ENCODE assay signal across 36 cellular contexts in the genomic region with DNA sequence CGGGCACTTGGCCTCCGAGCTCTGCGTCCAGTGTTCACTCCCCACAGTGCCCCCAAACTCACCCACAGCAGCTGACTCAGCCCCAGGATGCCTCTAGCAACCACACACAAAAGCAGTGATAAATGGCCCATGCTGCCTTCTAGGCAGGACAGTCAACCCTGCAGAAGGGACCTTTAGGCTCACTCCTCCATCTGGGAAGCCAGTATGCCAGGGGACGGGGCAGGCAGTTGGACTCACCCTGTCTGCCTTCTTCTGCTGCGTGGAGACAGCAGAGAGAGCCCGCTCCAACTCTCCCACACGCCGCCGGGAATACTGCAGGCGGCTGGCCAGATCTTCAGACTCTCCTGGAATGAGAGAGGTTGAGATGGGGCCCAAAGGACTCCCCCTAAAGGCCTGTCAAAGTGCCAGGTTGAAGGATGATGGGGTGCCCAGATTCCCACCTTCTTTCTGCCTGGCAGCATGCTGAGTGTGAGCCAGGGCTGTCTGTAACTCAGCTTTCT.
"Had no signal": no experiment of that assay in that cellular context is flagged by ENCODE, and none has a peak within 500 bp of the region (broad histone marks: within the 10 kb centered on the region; RNA-seq: fewer than 3 reads in every experiment).

No MANE protein-coding gene starts in this region.

- H3K9me3 Mint-ChIP-seq: activated B cell treated with CpG ODN at 0.5 μM for 24 hours; activated CD4-positive, alpha-beta memory T cell treated with anti-CD3 and anti-CD28 coated beads, Interleukin-2, amount 10 ng/mL, durations not matched to agents 7 days and 5 days; activated CD4-positive, alpha-beta T cell treated with anti-CD3 and anti-CD28 coated beads, Interleukin-2, amount 10 ng/mL, durations not matched to agents 7 days and 5 days; activated naive CD8-positive, alpha-beta T cell treated with anti-CD3 and anti-CD28 coated beads for 36 hours; activated naive CD8-positive, alpha-beta T cell treated with anti-CD3 and anti-CD28 coated beads, Interleukin-2, amount 50 U/mL, for 24 hours; activated T-cell treated with anti-CD3 and anti-CD28 coated beads, Interleukin-2, amount 50 U/mL, for 24 hours; activated T-cell treated with anti-CD3 and anti-CD28 coated beads, Interleukin-2, amount 50 U/mL, for 72 hours; brain; effector memory CD8-positive, alpha-beta T cell; T-helper 2 cell treated with Interferon-gamma antibody and Interleukin-4, amounts not matched to agents 5 μg/mL and 100 μg/mL, for 36 hours had no signal

- FAIRE-seq: endothelial cell of umbilical vein had no signal

- H3K4me1 Mint-ChIP-seq: activated B cell treated with CpG ODN at 0.5 μM for 24 hours; activated CD4-positive, alpha-beta memory T cell treated with anti-CD3 and anti-CD28 coated beads, Interleukin-2, amount 10 ng/mL, durations not matched to agents 7 days and 5 days; activated CD4-positive, alpha-beta T cell treated with anti-CD3 and anti-CD28 coated beads, Interleukin-2, amount 10 ng/mL, durations not matched to agents 7 days and 5 days; activated naive CD8-positive, alpha-beta T cell treated with anti-CD3 and anti-CD28 coated beads for 36 hours; activated naive CD8-positive, alpha-beta T cell treated with anti-CD3 and anti-CD28 coated beads, Interleukin-2, amount 50 U/mL, for 24 hours; brain; T-helper 17 cell had no signal

- H3K27me3 ChIP-seq: adrenal gland, ascending aorta, breast epithelium, cardiac muscle cell, esophagus squamous epithelium, gastroesophageal sphincter had no signal

- H3K27ac ChIP-seq: adrenal gland, ascending aorta, cardiac muscle cell, epithelial cell of prostate, esophagus squamous epithelium, gastroesophageal sphincter, WERI-Rb-1 had no signal

- H3K27ac Mint-ChIP-seq: activated B cell treated with CpG ODN at 0.5 μM for 24 hours; activated CD4-positive, alpha-beta memory T cell treated with anti-CD3 and anti-CD28 coated beads, Interleukin-2, amount 10 ng/mL, durations not matched to agents 7 days and 5 days; activated CD4-positive, alpha-beta T cell treated with anti-CD3 and anti-CD28 coated beads, Interleukin-2, amount 10 ng/mL, durations not matched to agents 7 days and 5 days; activated naive CD8-positive, alpha-beta T cell treated with anti-CD3 and anti-CD28 coated beads for 36 hours; activated naive CD8-positive, alpha-beta T cell treated with anti-CD3 and anti-CD28 coated beads, Interleukin-2, amount 50 U/mL, for 24 hours; activated T-cell treated with anti-CD3 and anti-CD28 coated beads, Interleukin-2, amount 50 U/mL, for 24 hours; activated T-cell treated with anti-CD3 and anti-CD28 coated beads, Interleukin-2, amount 50 U/mL, for 72 hours; T-helper 17 cell; T-helper 2 cell treated with Interferon-gamma antibody and Interleukin-4, amounts not matched to agents 5 μg/mL and 100 μg/mL, for 36 hours had no signal

- ATAC-seq: activated naive CD8-positive, alpha-beta T cell treated with anti-CD3 and anti-CD28 coated beads, Interleukin-2, amount 50 U/mL, for 24 hours; activated T-cell treated with anti-CD3 and anti-CD28 coated beads, Interleukin-2, amount 50 U/mL, for 72 hours; effector memory CD8-positive, alpha-beta T cell; gastroesophageal sphincter; T-helper 17 cell had no signal

- H3K4me1 ChIP-seq: adrenal gland, ascending aorta, breast epithelium, gastroesophageal sphincter had no signal

- H3K9me3 ChIP-seq: adrenal gland, ascending aorta, breast epithelium, esophagus squamous epithelium, gastroesophageal sphincter had no signal

- H3K4me3 ChIP-seq: adrenal gland, ascending aorta, breast epithelium, cardiac muscle cell, esophagus squamous epithelium, gastroesophageal sphincter had no signal

- H3K27me3 Mint-ChIP-seq: activated B cell treated with CpG ODN at 0.5 μM for 24 hours; activated CD4-positive, alpha-beta memory T cell treated with anti-CD3 and anti-CD28 coated beads, Interleukin-2, amount 10 ng/mL, durations not matched to agents 7 days and 5 days; activated CD4-positive, alpha-beta T cell treated with anti-CD3 and anti-CD28 coated beads, Interleukin-2, amount 10 ng/mL, durations not matched to agents 7 days and 5 days; activated naive CD8-positive, alpha-beta T cell treated with anti-CD3 and anti-CD28 coated beads for 36 hours; activated naive CD8-positive, alpha-beta T cell treated with anti-CD3 and anti-CD28 coated beads, Interleukin-2, amount 50 U/mL, for 24 hours; activated T-cell treated with anti-CD3 and anti-CD28 coated beads, Interleukin-2, amount 50 U/mL, for 24 hours; brain; effector memory CD8-positive, alpha-beta T cell; T-helper 17 cell had no signal

- DNase-seq: activated B cell treated with CpG ODN at 0.5 μM for 24 hours; activated CD4-positive, alpha-beta memory T cell treated with anti-CD3 and anti-CD28 coated beads, Interleukin-2, amount 10 ng/mL, durations not matched to agents 7 days and 5 days; activated CD4-positive, alpha-beta T cell treated with anti-CD3 and anti-CD28 coated beads for 1 hour; activated CD4-positive, alpha-beta T cell treated with anti-CD3 and anti-CD28 coated beads for 4 hours; activated CD4-positive, alpha-beta T cell treated with anti-CD3 and anti-CD28 coated beads, Interleukin-2, amount 10 ng/mL, durations not matched to agents 7 days and 5 days; activated CD4-positive, alpha-beta T cell treated with anti-CD3 and anti-CD28 coated beads, Interleukin-2, amount 50 U/mL, for 4 hours; activated CD8-positive, alpha-beta memory T cell treated with anti-CD3 and anti-CD28 coated beads, Interleukin-2, amount 50 U/mL, for 48 hours; activated gamma-delta T cell; activated naive CD4-positive, alpha-beta T cell; activated naive CD4-positive, alpha-beta T cell treated with anti-CD3 and anti-CD28 coated beads, Interleukin-2, amount 50 U/mL, for 16 hours; activated naive CD8-positive, alpha-beta T cell treated with anti-CD3 and anti-CD28 coated beads for 36 hours; activated naive CD8-positive, alpha-beta T cell treated with anti-CD3 and anti-CD28 coated beads, Interleukin-2, amount 50 U/mL, for 24 hours; activated T-cell treated with anti-CD3 and anti-CD28 coated beads for 4 hours; activated T-cell treated with anti-CD3 and anti-CD28 coated beads, Interleukin-2, amount 50 U/mL, for 24 hours; activated T-cell treated with anti-CD3 and anti-CD28 coated beads, Interleukin-2, amount 50 U/mL, for 72 hours; adrenal gland; central memory CD4-positive, alpha-beta T cell; cerebellar nuclear complex; cortex of kidney; dermis blood vessel endothelial cell; effector CD4-positive, alpha-beta T cell; effector memory CD8-positive, alpha-beta T cell; esophagus squamous epithelium; foreskin melanocyte; T-helper 1 cell; T-helper 17 cell; T1000; WERI-Rb-1 had no signal

- H3K4me3 Mint-ChIP-seq: activated B cell treated with CpG ODN at 0.5 μM for 24 hours; activated CD4-positive, alpha-beta memory T cell treated with anti-CD3 and anti-CD28 coated beads, Interleukin-2, amount 10 ng/mL, durations not matched to agents 7 days and 5 days; activated CD4-positive, alpha-beta T cell treated with anti-CD3 and anti-CD28 coated beads, Interleukin-2, amount 10 ng/mL, durations not matched to agents 7 days and 5 days; activated naive CD8-positive, alpha-beta T cell treated with anti-CD3 and anti-CD28 coated beads for 36 hours; activated naive CD8-positive, alpha-beta T cell treated with anti-CD3 and anti-CD28 coated beads, Interleukin-2, amount 50 U/mL, for 24 hours; activated T-cell treated with anti-CD3 and anti-CD28 coated beads, Interleukin-2, amount 50 U/mL, for 24 hours; activated T-cell treated with anti-CD3 and anti-CD28 coated beads, Interleukin-2, amount 50 U/mL, for 72 hours; brain; effector memory CD8-positive, alpha-beta T cell; T-helper 17 cell; T-helper 2 cell treated with Interferon-gamma antibody and Interleukin-4, amounts not matched to agents 5 μg/mL and 100 μg/mL, for 36 hours had no signal
